11 cellular contexts compared by ENCODE assay signal in the genomic region with DNA sequence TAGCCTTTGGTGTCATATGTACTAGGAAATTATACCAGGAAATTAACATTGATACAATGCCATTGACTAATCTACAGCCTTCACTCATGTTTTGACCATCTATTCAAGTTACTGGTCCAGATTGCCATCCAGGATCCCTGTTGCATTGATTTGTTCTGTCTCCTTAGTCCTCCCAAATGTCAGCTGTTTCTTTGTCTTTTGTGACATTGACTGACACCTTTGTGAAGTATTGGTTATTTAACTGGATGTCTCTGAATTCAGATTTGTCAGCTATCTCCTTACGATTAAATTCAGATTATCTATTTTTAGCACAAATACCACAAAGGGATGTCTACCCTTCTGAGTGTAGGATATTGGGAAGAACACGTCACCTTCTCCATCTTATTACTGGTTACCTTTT.
"Had no signal": no experiment of that assay in that cellular context is flagged by ENCODE, and none has a peak within 500 bp of the region (broad histone marks: within the 10 kb centered on the region; RNA-seq: fewer than 3 reads in every experiment).

No MANE protein-coding gene starts in this region.

- ATAC-seq: GM23338, HCT116 had no signal

- H3K36me3 ChIP-seq: HAP-1 had no signal

- H3K9me3 ChIP-seq: HAP-1 had no signal

- FAIRE-seq: H1, H54 had no signal

- H3K4me3 ChIP-seq: GM23248, GM23338, HAP-1 had no signal

- H3K9ac ChIP-seq: GM23248 had no signal

- H3K27ac ChIP-seq: GM23248 had no signal

- DNase-seq: GM23248, GOT3, H7, H9, HCEC 1CT, HFFc6 had no signal

- H3K4me2 ChIP-seq: GM23338 had no signal

- H2AFZ ChIP-seq: GM23248, GM23338 had no signal
